In genomic region chr20:35954200-35954906, GRCh38 we compare ENCODE assay signal across 8 cellular contexts. TPM values are rescaled to one million over a fixed set of nuclear protein-coding genes. Genes with fewer than 3 reads are reported as not detected.
DNase-seq lines count a peak whose midpoint lies in the region; ATAC-seq and TF ChIP-seq lines count a peak whose summit lies in the region.

Gene SCAND1 (minus strand): TSS chr20:35954502. CDS start chr20:35954284, 218 bp downstream.

- peak within 1 kb of the TSS; percentile 100 for H3K27ac Mint-ChIP-seq in T-helper 1 cell treated with Interleukin-12 subunit alpha and Interleukin-12 subunit beta and Interleukin-4 antibody, amounts not matched to agents 30 μg/mL and 1 μg/mL, for 36 hours
- peak within 1 kb of the TSS; percentile 98 for H3K27ac Mint-ChIP-seq in progenitor cell of endocrine pancreas

- peak within 1 kb of the TSS; percentile 99 for H3K4me3 Mint-ChIP-seq in T-helper 1 cell treated with Interleukin-12 subunit alpha and Interleukin-12 subunit beta and Interleukin-4 antibody, amounts not matched to agents 30 μg/mL and 1 μg/mL, for 36 hours
- H3K4me3 Mint-ChIP-seq in progenitor cell of endocrine pancreas (ENCODE audit: low read depth), result peak within 1 kb of the TSS; percentile 99

- TF ChIP-seq CTCF in progenitor cell of endocrine pancreas (IDR thresholded peaks at IDR 0.05; ENCODE audit: unreplicated experiment), result peak; percentile 98

- H3K27me3 Mint-ChIP-seq in T-helper 1 cell treated with Interleukin-12 subunit alpha and Interleukin-12 subunit beta and Interleukin-4 antibody, amounts not matched to agents 30 μg/mL and 1 μg/mL, for 36 hours (ENCODE audit: low read depth), result no peaks in the 10 kb centered on the region
- no peaks in the 10 kb centered on the region for H3K27me3 Mint-ChIP-seq in progenitor cell of endocrine pancreas

- peaks cover 20% of the 10 kb centered on the region for H3K4me1 Mint-ChIP-seq in T-helper 1 cell treated with Interleukin-12 subunit alpha and Interleukin-12 subunit beta and Interleukin-4 antibody, amounts not matched to agents 30 μg/mL and 1 μg/mL, for 36 hours (ENCODE audit: low read depth)
- H3K4me1 Mint-ChIP-seq in progenitor cell of endocrine pancreas (ENCODE audit: low read depth), result peaks cover 10% of the 10 kb centered on the region

- TF ChIP-seq POLR2A in GM15510 (IDR thresholded peaks at IDR 0.05; ENCODE audit: borderline replicate concordance, extremely low read depth, insufficient read length), result peak; percentile 92

- ATAC-seq in HG02885 (IDR thresholded peaks at IDR 0.05; ENCODE audit: poor library complexity, unreplicated experiment), result peak; percentile 89
- ATAC-seq in left cardiac atrium, result peak; percentile 90 to 95

- peaks cover 9% of the 10 kb centered on the region for H3K36me3 Mint-ChIP-seq in T-helper 1 cell treated with Interleukin-12 subunit alpha and Interleukin-12 subunit beta and Interleukin-4 antibody, amounts not matched to agents 30 μg/mL and 1 μg/mL, for 36 hours (ENCODE audit: low read depth)
- H3K36me3 Mint-ChIP-seq in progenitor cell of endocrine pancreas (ENCODE audit: insufficient read depth), result peaks cover 1% of the 10 kb centered on the region

- intact Hi-C loops in left cardiac atrium (cut with DNase I), result no loop called here

- peaks cover 7% of the 10 kb centered on the region for H3K9me3 Mint-ChIP-seq in T-helper 1 cell treated with Interleukin-12 subunit alpha and Interleukin-12 subunit beta and Interleukin-4 antibody, amounts not matched to agents 30 μg/mL and 1 μg/mL, for 36 hours
- H3K9me3 Mint-ChIP-seq in progenitor cell of endocrine pancreas (ENCODE audit: low read depth), result peaks cover 3% of the 10 kb centered on the region

- peak; percentile 89 for DNase-seq in NCI-H1694 (lab: John Stamatoyannopoulos, UW)
- DNase-seq in amniotic stem cell (lab: John Stamatoyannopoulos, UW), result peak; percentile 100
- peak; percentile 95 for DNase-seq in left cardiac atrium
- peak; percentile 93 for DNase-seq in progenitor cell of endocrine pancreas (ENCODE audit: low spot score, unreplicated experiment)
- DNase-seq in ureter (ENCODE audit: low spot score), result peak; percentile 97

RNA-seq across cellular contexts. Expression of gene SCAND1, which starts in this region (rescaled TPM):
- 10 to 100 TPM; 41.0 to 52.2 TPM for total RNA-seq in left cardiac atrium
- 73.5 and 73.8 TPM in 2 replicates for total RNA-seq in progenitor cell of endocrine pancreas
- 48.4 TPM for total RNA-seq in ureter

Comparison
In these comparisons a context has a peak if more than half of its experiments do, and no peak if none do; other contexts are left out.
1. Peak in every context shown above with its lines: DNase-seq and ATAC-seq.